8 cellular contexts compared by ENCODE assay signal in genomic region chr6:149544646-149545257, GRCh38. TPM values are rescaled to one million over a fixed set of nuclear protein-coding genes. Genes with fewer than 3 reads are reported as not detected.
DNase-seq lines count a peak whose midpoint lies in the region; ATAC-seq, FAIRE-seq and TF ChIP-seq lines count a peak whose summit lies in the region.

No MANE protein-coding gene starts in this region.

- H3K4me3 Mint-ChIP-seq in osteocyte (ENCODE audit: unreplicated experiment) = peak overlapping the region; percentile 97

- no peak for FAIRE-seq in GM19239 (lab: Jason Lieb, UNC)

- intact Hi-C loops in posterior vena cava (cut with DNase I) = no loop called here

- H3K27me3 ChIP-seq in DND-41 (ENCODE audit: insufficient read depth, low read length, poor library complexity) (no peaks in the 10 kb centered on the region), NT2/D1 (ENCODE audit: insufficient read depth, insufficient read length) (no peaks in the 10 kb centered on the region)

- peaks cover 4% of the 10 kb centered on the region for H3K36me3 Mint-ChIP-seq in osteocyte (ENCODE audit: unreplicated experiment)

- H2AFZ ChIP-seq in DND-41 (ENCODE audit: low read depth, low read length) = peak overlapping the region; percentile 96; the same call in 1 of the 2 replicates

- H3K9ac ChIP-seq in DND-41 (ENCODE audit: low read depth, low read length) = peak overlapping the region; percentile 82
- peak overlapping the region; percentile 95 for H3K9ac ChIP-seq in NT2/D1 (ENCODE audit: insufficient read length, low read depth)

- H3K27ac Mint-ChIP-seq in osteocyte (ENCODE audit: unreplicated experiment) = peak overlapping the region; percentile 100

- H3K27me3 Mint-ChIP-seq in osteocyte (ENCODE audit: unreplicated experiment) = peaks cover 11% of the 10 kb centered on the region

- peak overlapping the region; percentile 86 for H3K27ac ChIP-seq in DND-41 (ENCODE audit: low read length)

- peaks cover 10% of the 10 kb centered on the region for H3K36me3 ChIP-seq in DND-41 (ENCODE audit: insufficient read depth, low read length)
- H3K36me3 ChIP-seq in NT2/D1 (ENCODE audit: insufficient read depth, insufficient read length, low read length) = peaks cover 10% of the 10 kb centered on the region

- H3K4me1 ChIP-seq in DND-41 (ENCODE audit: insufficient read depth, low read length) (peaks cover 39% of the 10 kb centered on the region), NT2/D1 (ENCODE audit: insufficient read depth, insufficient read length) (no peaks in the 10 kb centered on the region)

- peak overlapping the region; percentile 97 for H3K4me2 ChIP-seq in DND-41 (ENCODE audit: insufficient read depth, low read length)

- no peak for ATAC-seq in DND-41 (ENCODE audit: insufficient read depth, low read depth)
- no peak for ATAC-seq in HG03571 (IDR thresholded peaks at IDR 0.05; ENCODE audit: unreplicated experiment)

- H4K20me1 ChIP-seq in DND-41 (ENCODE audit: insufficient read depth, low read length) = peaks cover 6% of the 10 kb centered on the region

- DNase-seq in DND-41 (no peak), NT2/D1 (ENCODE audit: low read depth, low spot score) (no peak), epithelial cell of esophagus (ENCODE audit: low read depth) (peak; percentile 2), osteocyte (ENCODE audit: extremely low spot score, unreplicated experiment) (no peak), NCI-H2171 treated with DMSO at 0.1 percent for 48 hours (lab: John Stamatoyannopoulos, UW) (no peak), posterior vena cava (ENCODE audit: low spot score) (no peak), GM19239 (ENCODE audit: insufficient read length, low spot score) (no peak)

- H3K4me1 Mint-ChIP-seq in osteocyte (ENCODE audit: unreplicated experiment) = peaks cover 34% of the 10 kb centered on the region

- peaks cover 51% of the 10 kb centered on the region for H3K79me2 ChIP-seq in DND-41 (ENCODE audit: insufficient read depth, low read length)

- H3K9me3 ChIP-seq in DND-41 (ENCODE audit: insufficient read depth, low read length, severe bottlenecking) (no peaks in the 10 kb centered on the region), NT2/D1 (ENCODE audit: insufficient read depth, low read length) (no peaks in the 10 kb centered on the region)

- no peaks in the 10 kb centered on the region for H3K9me3 Mint-ChIP-seq in osteocyte (ENCODE audit: unreplicated experiment)

- H3K4me3 ChIP-seq in DND-41 (ENCODE audit: low read depth in 1 of 2, low read length in 2 of 2) = peak overlapping the region; percentile 89
- H3K4me3 ChIP-seq in NT2/D1 (ENCODE audit: insufficient read length, low read depth) = peak overlapping the region; percentile 86
- peak overlapping the region; percentile 100 for H3K4me3 ChIP-seq in epithelial cell of esophagus (ENCODE audit: low read length)

- TF ChIP-seq CTCF in DND-41 (IDR thresholded peaks at IDR 0.05; ENCODE audit: borderline replicate concordance, extremely low read depth, low read length, poor library complexity, severe bottlenecking) (no peak), epithelial cell of esophagus (IDR thresholded peaks at IDR 0.05; ENCODE audit: insufficient read depth, low read depth, low read length, missing control alignments) (no peak), osteocyte (IDR thresholded peaks at IDR 0.05) (no peak)

RNA-seq across cellular contexts. Expression of gene PPIL4, which starts 1.1 kb away (rescaled TPM):
- total RNA-seq in osteocyte (34.3 and 35.7 TPM in 2 replicates), posterior vena cava (10 to 100 TPM; 25.1 to 26.2 TPM)

RNA-seq across cellular contexts. Expression of gene GINM1, which starts 21.4 kb away (rescaled TPM):
- total RNA-seq in osteocyte = 66.2 and 68.4 TPM in 2 replicates
- total RNA-seq in posterior vena cava = 10 to 100 TPM; 62.4 to 63.3 TPM

RNA-seq across cellular contexts. Expression of gene ZC3H12D, which starts 59.9 kb away (rescaled TPM):
- total RNA-seq in osteocyte (0.21 TPM in 1 of 2 replicates, not detected in the other), posterior vena cava (1 to 10 TPM; 1.8 to 2.2 TPM)
